Comparison of ENCODE assay signal across 25 cellular contexts in genomic region chr3:117874904-117875874, GRCh38.
DNase-seq lines count a peak whose midpoint lies in the region; ATAC-seq, FAIRE-seq and TF ChIP-seq lines count a peak whose summit lies in the region.
"Had no signal": no experiment of that assay in that cellular context is flagged by ENCODE, and none has a peak within 500 bp of the region (broad histone marks: within the 10 kb centered on the region; RNA-seq: fewer than 3 reads in every experiment).

No MANE protein-coding gene starts in this region.

- no peak for DNase-seq in D721Med (ENCODE audit: insufficient read length, low spot score)
- DNase-seq in RPMI7951 (ENCODE audit: low read depth) = peak; percentile 11
- DNase-seq in hepatocyte (ENCODE audit: low spot score) = no peak
- DNase-seq in prostate gland (ENCODE audit: low spot score) = peak; percentile 6
- DNase-seq in effector CD4-positive, alpha-beta T cell = no peak
- no peak for DNase-seq in DMS53 treated with DMSO at 0.1 percent for 48 hours (lab: John Stamatoyannopoulos, UW; ENCODE audit: unreplicated experiment)
- DNase-seq: activated CD4-positive, alpha-beta memory T cell treated with anti-CD3 and anti-CD28 coated beads for 36 hours; activated CD4-positive, alpha-beta T cell treated with anti-CD3 and anti-CD28 coated beads for 1 hour; activated naive CD4-positive, alpha-beta T cell; activated T-cell treated with anti-CD3 and anti-CD28 coated beads, Interleukin-2, amount 50 U/mL, for 72 hours; C1 segment of cervical spinal cord; Caco-2; dermis blood vessel endothelial cell; hypothalamus; NCI-H2029; NK-92 treated with Interleukin-12 subunit alpha and Interleukin-12 subunit beta, amount 100 ng/mL, for 24 hours; PC-9; Right ventricle myocardium superior; stimulated activated CD4-positive, alpha-beta T cell treated with anti-CD3 and anti-CD28 coated beads, Interleukin-4, amount 100 ng/mL, for 24 hours; T-helper 17 cell had no signal

- 37% methylated on average over 1 of the region's 1 CpG for WGBS in hepatocyte (ENCODE audit: low lambda C conversion rate, missing lambda C conversion rate)
- 36% methylated on average over 1 of the region's 1 CpG for WGBS in prostate gland

- no peak overlapping the region for H2AFZ ChIP-seq in hepatocyte
- H2AFZ ChIP-seq: PC-9 had no signal

- peak overlapping the region; percentile 14 for H3K4me2 ChIP-seq in hepatocyte
- H3K4me2 ChIP-seq: PC-9 had no signal

- no peak for TF ChIP-seq POLR2A in prostate gland (IDR thresholded peaks at IDR 0.05)

- no peak overlapping the region for H3K4me3 ChIP-seq in hepatocyte
- no peak overlapping the region for H3K4me3 ChIP-seq in prostate gland
- H3K4me3 ChIP-seq: K562, PC-9, tibial nerve had no signal

- H3K9me3 ChIP-seq in hepatocyte (ENCODE audit: low read depth) (no peaks in the 10 kb centered on the region), prostate gland (no peaks in the 10 kb centered on the region)
- H3K9me3 ChIP-seq: Caco-2, tibial nerve had no signal

- no peaks in the 10 kb centered on the region for H4K20me1 ChIP-seq in hepatocyte (ENCODE audit: insufficient read depth, poor library complexity, severe bottlenecking)

- H3K36me3 ChIP-seq in hepatocyte (replicated peaks; ENCODE audit: insufficient read depth, low read depth) (no peaks in the 10 kb centered on the region), prostate gland (no peaks in the 10 kb centered on the region)
- H3K36me3 ChIP-seq: tibial nerve had no signal

- TF ChIP-seq CTCF in D721Med (IDR thresholded peaks at IDR 0.05; ENCODE audit: insufficient read depth, missing control alignments) (no peak), hepatocyte (IDR thresholded peaks at IDR 0.05; ENCODE audit: poor library complexity) (no peak), prostate gland (IDR thresholded peaks at IDR 0.05) (no peak)

- no peaks in the 10 kb centered on the region for H3K9me2 ChIP-seq in hepatocyte (replicated peaks; ENCODE audit: insufficient read depth)

- H3K79me2 ChIP-seq in hepatocyte = no peaks in the 10 kb centered on the region

- peaks cover 16% of the 10 kb centered on the region for H3K4me1 ChIP-seq in hepatocyte (ENCODE audit: insufficient read depth)
- no peaks in the 10 kb centered on the region for H3K4me1 ChIP-seq in prostate gland (replicated peaks)
- H3K4me1 ChIP-seq: Caco-2, tibial nerve had no signal

- intact Hi-C loops in prostate gland (cut with DNase I) = no loop called here

- no peak for ATAC-seq in GM19467 (IDR thresholded peaks at IDR 0.05; ENCODE audit: unreplicated experiment)
- ATAC-seq: activated T-cell treated with anti-CD3 and anti-CD28 coated beads, Interleukin-2, amount 50 U/mL, for 72 hours; K562; T-helper 17 cell had no signal

- H3K27ac ChIP-seq in hepatocyte (peak overlapping the region; percentile 59), prostate gland (peak overlapping the region; percentile 51 to 53)
- H3K27ac ChIP-seq: PC-9, tibial nerve had no signal

- peak; percentile 32 for FAIRE-seq in D721Med (lab: Jason Lieb, UNC)
- FAIRE-seq: endometrium, K562, TTC549 had no signal

- no peaks in the 10 kb centered on the region for H3K27me3 ChIP-seq in hepatocyte
- no peaks in the 10 kb centered on the region for H3K27me3 ChIP-seq in prostate gland (replicated peaks; ENCODE audit: insufficient read depth)
- H3K27me3 ChIP-seq: tibial nerve had no signal

Comparison
In these comparisons a context has a peak if more than half of its experiments do, and no peak if none do; other contexts are left out.
1. DNase-seq: peak in RPMI7951 (single experiment) and prostate gland (single experiment); none in D721Med (single experiment), hepatocyte (single experiment), effector CD4-positive, alpha-beta T cell (single experiment) and DMS53 treated with DMSO at 0.1 percent for 48 hours (single experiment).